In genomic region chr7:76166404-76167255, GRCh38 we compare ENCODE assay signal across 8 cellular contexts. TPM values are rescaled to one million over a fixed set of nuclear protein-coding genes. Genes with fewer than 3 reads are reported as not detected.
DNase-seq lines count a peak whose midpoint lies in the region; ATAC-seq and TF ChIP-seq lines count a peak whose summit lies in the region.

No MANE protein-coding gene starts in this region.

- H3K36me3 Mint-ChIP-seq in activated T-cell treated with anti-CD3 and anti-CD28 coated beads, Interleukin-2, amount 50 U/mL, for 72 hours (ENCODE audit: insufficient read depth in 2 of 2): no peaks in the 10 kb centered on the region

- H3K4me3 ChIP-seq in Panc1 (ENCODE audit: low read depth in 2 of 2, low read length in 2 of 2): peak overlapping the region; percentile 65 to 75
- peak overlapping the region; percentile 27 for H3K4me3 ChIP-seq in mucosa of stomach (ENCODE audit: low read length)

- H3K27me3 Mint-ChIP-seq in activated T-cell treated with anti-CD3 and anti-CD28 coated beads, Interleukin-2, amount 50 U/mL, for 72 hours (ENCODE audit: low read depth): no peaks in the 10 kb centered on the region

- no peaks in the 10 kb centered on the region for H3K27me3 ChIP-seq in Panc1 (ENCODE audit: control insufficient read depth, insufficient read depth, low read length)
- no peaks in the 10 kb centered on the region for H3K27me3 ChIP-seq in mucosa of stomach (ENCODE audit: control insufficient read depth, insufficient read depth, low read length)

- no TSS peak for BruUV-seq in Panc1 (replicated peaks; lab: Mats Ljungman, UMichigan)

- peak overlapping the region; percentile 84 for H3K27ac Mint-ChIP-seq in activated T-cell treated with anti-CD3 and anti-CD28 coated beads, Interleukin-2, amount 50 U/mL, for 72 hours

- H3K36me3 ChIP-seq in Panc1 (ENCODE audit: control insufficient read depth, insufficient read depth, low read length) (no peaks in the 10 kb centered on the region; the same call in 1 of the 2 replicates), mucosa of stomach (ENCODE audit: control insufficient read depth, insufficient read depth, low read length) (no peaks in the 10 kb centered on the region)

- peak overlapping the region; percentile 84 to 86 for H3K4me3 Mint-ChIP-seq in activated T-cell treated with anti-CD3 and anti-CD28 coated beads, Interleukin-2, amount 50 U/mL, for 72 hours

- no peaks in the 10 kb centered on the region for H3K9me3 ChIP-seq in Panc1 (ENCODE audit: control insufficient read depth, insufficient read depth, low read depth, low read length)
- no peaks in the 10 kb centered on the region for H3K9me3 ChIP-seq in mucosa of stomach (ENCODE audit: control insufficient read depth, low read length)

- ATAC-seq in GM21619 (IDR thresholded peaks at IDR 0.05; ENCODE audit: unreplicated experiment) (peak; percentile 89), Panc1 (peak; percentile 97), esophagus mucosa (peak; percentile 95)
- peak; percentile 93 to 94 for ATAC-seq in activated T-cell treated with anti-CD3 and anti-CD28 coated beads, Interleukin-2, amount 50 U/mL, for 72 hours (replicated peaks in 1 of 2)

- H3K9ac ChIP-seq in mucosa of stomach (ENCODE audit: low read length): peak overlapping the region; percentile 75

- no peak for TF ChIP-seq EP300 in Ishikawa (IDR thresholded peaks at IDR 0.05; ENCODE audit: borderline replicate concordance)

- CTCF ChIA-PET in Panc1 (lab: Charles Lee): interaction anchor here (0.5 to 1.4 kb wide), 4 partner anchors 96 to 290 kb away, joined by 3 to 18 read pairs (median 5); no protein-coding TSS in a partner anchor

- TF ChIP-seq RAD21 in Ishikawa (IDR thresholded peaks at IDR 0.05; ENCODE audit: low read depth): peak; percentile 0; the same call in 1 of the 2 replicates

- H3K4me1 Mint-ChIP-seq in activated T-cell treated with anti-CD3 and anti-CD28 coated beads, Interleukin-2, amount 50 U/mL, for 72 hours (ENCODE audit: low read depth): peaks cover 9% of the 10 kb centered on the region

- intact Hi-C loops in Panc1 (cut with micrococcal nuclease; ENCODE audit: unreplicated experiment): no loop called here

- in situ Hi-C loops in Panc1 (cut with HindIII; ENCODE audit: low pct_unique_long_range_greater_than_20kb, low sequenced_read_pairs): no loop called here

- no peaks in the 10 kb centered on the region for H3K9me3 Mint-ChIP-seq in activated T-cell treated with anti-CD3 and anti-CD28 coated beads, Interleukin-2, amount 50 U/mL, for 72 hours

- POLR2A ChIA-PET in Panc1 (lab: Charles Lee): no interaction called here

- TF ChIP-seq CTCF in Panc1 (IDR thresholded peaks at IDR 0.05): no peak

- H3K4me1 ChIP-seq in Panc1 (ENCODE audit: control insufficient read depth, insufficient read depth, low read length) (no peaks in the 10 kb centered on the region), mucosa of stomach (ENCODE audit: control insufficient read depth, insufficient read depth, low read length) (no peaks in the 10 kb centered on the region)

- DNase-seq in DMS153 (lab: John Stamatoyannopoulos, UW) (peak; percentile 92), Panc1 (ENCODE audit: low read depth, low spot score) (peak; percentile 92)
- peak; percentile 93 to 96 for DNase-seq in activated T-cell treated with anti-CD3 and anti-CD28 coated beads, Interleukin-2, amount 50 U/mL, for 72 hours
- DNase-seq in stimulated activated CD8-positive, alpha-beta memory T cell treated with anti-CD3 and anti-CD28 coated beads, Interleukin-4, amount 100 ng/mL, for 4 hours (ENCODE audit: low read depth in 2 of 2, low spot score in 1 of 2): peak; percentile 75 to 79

- H3K27ac ChIP-seq in Panc1 (ENCODE audit: low read length): peak overlapping the region; percentile 85

TF ChIP-seq in Ishikawa, 13 proteins besides CTCF, POLR2A, EP300 and RAD21:
- TF ChIP-seq EGR1 (IDR thresholded peaks at IDR 0.05) (no peak), MAX (IDR thresholded peaks at IDR 0.05) (peak; percentile 62), TAF1 (IDR thresholded peaks at IDR 0.05; ENCODE audit: low read depth) (peak; percentile 71), YY1 (IDR thresholded peaks at IDR 0.05; ENCODE audit: low read depth) (peak; percentile 47; the same call in 1 of the 2 replicates), ZBTB7A (IDR thresholded peaks at IDR 0.05; ENCODE audit: low read depth) (no peak), CREB1 (IDR thresholded peaks at IDR 0.05; ENCODE audit: low read depth) (peak; percentile 99), CEBPB (IDR thresholded peaks at IDR 0.05) (no peak), NFIC (IDR thresholded peaks at IDR 0.05) (no peak), TEAD4 (IDR thresholded peaks at IDR 0.05) (no peak), FOXM1 (IDR thresholded peaks at IDR 0.05; ENCODE audit: borderline replicate concordance, low read depth) (no peak), TCF12 (IDR thresholded peaks at IDR 0.05; ENCODE audit: low read depth) (no peak), USF1 (IDR thresholded peaks at IDR 0.05) (peak; percentile 64)
- TF ChIP-seq, protein P1, sequence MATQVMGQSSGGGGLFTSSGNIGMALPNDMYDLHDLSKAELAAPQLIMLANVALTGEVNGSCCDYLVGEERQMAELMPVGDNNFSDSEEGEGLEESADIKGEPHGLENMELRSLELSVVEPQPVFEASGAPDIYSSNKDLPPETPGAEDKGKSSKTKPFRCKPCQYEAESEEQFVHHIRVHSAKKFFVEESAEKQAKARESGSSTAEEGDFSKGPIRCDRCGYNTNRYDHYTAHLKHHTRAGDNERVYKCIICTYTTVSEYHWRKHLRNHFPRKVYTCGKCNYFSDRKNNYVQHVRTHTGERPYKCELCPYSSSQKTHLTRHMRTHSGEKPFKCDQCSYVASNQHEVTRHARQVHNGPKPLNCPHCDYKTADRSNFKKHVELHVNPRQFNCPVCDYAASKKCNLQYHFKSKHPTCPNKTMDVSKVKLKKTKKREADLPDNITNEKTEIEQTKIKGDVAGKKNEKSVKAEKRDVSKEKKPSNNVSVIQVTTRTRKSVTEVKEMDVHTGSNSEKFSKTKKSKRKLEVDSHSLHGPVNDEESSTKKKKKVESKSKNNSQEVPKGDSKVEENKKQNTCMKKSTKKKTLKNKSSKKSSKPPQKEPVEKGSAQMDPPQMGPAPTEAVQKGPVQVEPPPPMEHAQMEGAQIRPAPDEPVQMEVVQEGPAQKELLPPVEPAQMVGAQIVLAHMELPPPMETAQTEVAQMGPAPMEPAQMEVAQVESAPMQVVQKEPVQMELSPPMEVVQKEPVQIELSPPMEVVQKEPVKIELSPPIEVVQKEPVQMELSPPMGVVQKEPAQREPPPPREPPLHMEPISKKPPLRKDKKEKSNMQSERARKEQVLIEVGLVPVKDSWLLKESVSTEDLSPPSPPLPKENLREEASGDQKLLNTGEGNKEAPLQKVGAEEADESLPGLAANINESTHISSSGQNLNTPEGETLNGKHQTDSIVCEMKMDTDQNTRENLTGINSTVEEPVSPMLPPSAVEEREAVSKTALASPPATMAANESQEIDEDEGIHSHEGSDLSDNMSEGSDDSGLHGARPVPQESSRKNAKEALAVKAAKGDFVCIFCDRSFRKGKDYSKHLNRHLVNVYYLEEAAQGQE (IDR thresholded peaks at IDR 0.05; ENCODE audit: low read depth): no peak

RNA-seq across cellular contexts. Expression of gene SRRM3, which starts 35.1 kb away (rescaled TPM):
- total RNA-seq in Panc1 (2021; ENCODE audit: unreplicated experiment) (8.5 TPM), esophagus mucosa (6.2 TPM)
- 8.6 TPM for polyA plus RNA-seq in Panc1 (2012; ENCODE audit: insufficient read length)
- under 1 TPM in 1 of 2 donors, not detected in 1; 0.12 TPM for total RNA-seq in activated T-cell treated with anti-CD3 and anti-CD28 coated beads, Interleukin-2, amount 50 U/mL, for 72 hours

Comparison
In these comparisons a context has a peak if more than half of its experiments do, and no peak if none do; other contexts are left out.
1. Peak in every context shown above with its lines: DNase-seq, ATAC-seq, H3K4me3 ChIP-seq and H3K27ac ChIP-seq.